8 cellular contexts compared by ENCODE assay signal in the genomic region with DNA sequence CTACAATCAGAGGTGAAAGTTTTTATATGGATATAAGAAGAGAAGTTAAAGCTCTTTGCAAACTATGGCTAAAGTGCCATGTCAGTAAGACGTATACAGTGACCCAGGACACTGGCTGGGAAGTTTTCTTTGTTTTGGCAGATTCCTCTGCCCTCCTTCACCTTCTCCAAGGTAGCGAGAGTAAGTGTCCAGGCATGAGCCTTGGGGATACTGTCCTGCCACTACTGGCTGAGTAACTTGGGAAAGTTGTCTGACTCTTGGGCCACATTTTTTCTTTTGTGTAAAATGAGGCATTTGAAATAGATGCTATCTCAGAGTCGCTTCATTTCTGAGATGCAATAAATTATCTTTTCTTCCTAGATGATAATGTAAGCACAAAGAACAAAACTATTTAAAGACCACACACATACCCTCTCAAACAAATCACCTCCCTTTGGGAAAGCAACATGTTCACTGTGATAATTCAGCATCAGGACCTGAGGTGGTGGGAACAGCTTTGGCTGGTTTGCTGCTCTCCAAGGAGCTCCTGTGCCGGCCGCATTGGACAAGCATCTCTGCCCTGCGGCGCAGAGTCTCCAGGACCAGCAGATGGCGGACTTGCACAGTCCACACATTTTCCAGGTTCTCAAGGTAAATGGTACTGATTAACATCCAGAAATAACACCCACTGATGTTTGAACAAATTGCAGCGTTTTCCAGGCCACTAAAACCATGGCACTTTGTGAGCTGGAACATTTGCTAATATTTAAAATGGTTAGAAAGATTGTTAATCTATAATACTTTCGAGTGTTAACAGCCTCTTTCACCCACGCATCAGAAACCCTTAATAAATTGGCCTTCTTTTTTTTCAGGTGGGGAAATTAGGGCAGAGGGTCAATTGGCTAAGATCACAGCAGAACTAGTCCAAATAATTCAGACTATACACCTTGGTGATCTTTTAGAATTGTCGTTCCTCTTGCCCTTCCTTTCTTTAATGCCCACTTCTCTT.
DNase-seq lines count a peak whose midpoint lies in the region; ATAC-seq and TF ChIP-seq lines count a peak whose summit lies in the region.

No MANE protein-coding gene starts in this region.

- H3K27ac ChIP-seq in Peyer's patch: no peak overlapping the region

- peak; percentile 99 for TF ChIP-seq CTCF in LNCaP clone FGC (IDR thresholded peaks at IDR 0.05; ENCODE audit: control insufficient read depth, extremely low read depth, insufficient read depth)
- TF ChIP-seq CTCF in Peyer's patch (IDR thresholded peaks at IDR 0.05): peak in 4 of 6 experiments; percentile 33 to 60 (median 54)

- DNase-seq in DMS53 treated with DMSO at 0.1 percent for 48 hours (lab: John Stamatoyannopoulos, UW; ENCODE audit: unreplicated experiment) (peak; percentile 62), LNCaP clone FGC (ENCODE audit: low read depth) (peak; percentile 50), Peyer's patch (peak in 2 of 3 donors; percentile 61), brain pericyte (ENCODE audit: low read depth, low spot score) (peak; percentile 8), kidney glomerular epithelial cell (lab: John Stamatoyannopoulos, UW) (peak; percentile 30)
- DNase-seq in stimulated activated naive CD8-positive, alpha-beta T cell treated with anti-CD3 and anti-CD28 coated beads, Interleukin-15, Interleukin-2, amounts not matched to agents 100 U/mL and 50 U/mL, for 24 hours: peak; percentile 55
- DNase-seq in stimulated activated naive CD4-positive, alpha-beta T cell treated with Interleukin-2 at 50 U/mL for 16 hours (lab: John Stamatoyannopoulos, UW): no peak

- H3K27me3 ChIP-seq in Peyer's patch: no peaks in the 10 kb centered on the region

- H3K36me3 ChIP-seq in Peyer's patch: no peaks in the 10 kb centered on the region

- TF ChIP-seq POLR2A in Peyer's patch (IDR thresholded peaks at IDR 0.05): no peak

- peak; percentile 59 for ATAC-seq in GM21515 (IDR thresholded peaks at IDR 0.05; ENCODE audit: unreplicated experiment)
- peak; percentile 60 for ATAC-seq in stimulated activated naive CD8-positive, alpha-beta T cell treated with anti-CD3 and anti-CD28 coated beads, Interleukin-15, Interleukin-2, amounts not matched to agents 100 U/mL and 50 U/mL, for 24 hours

- no peaks in the 10 kb centered on the region for H3K4me1 ChIP-seq in Peyer's patch

- no peaks in the 10 kb centered on the region for H3K9me3 ChIP-seq in Peyer's patch

- H3K4me3 ChIP-seq in LNCaP clone FGC (ENCODE audit: low read depth, low read length) (no peak overlapping the region), Peyer's patch (no peak overlapping the region)
